16 cellular contexts compared by ENCODE assay signal in genomic region chr1:93502561-93502960, GRCh38. TPM values are rescaled to one million over a fixed set of nuclear protein-coding genes. Genes with fewer than 3 reads are reported as not detected.
DNase-seq lines count a peak whose midpoint lies in the region; ATAC-seq and TF ChIP-seq lines count a peak whose summit lies in the region.
"Had no signal": no experiment of that assay in that cellular context is flagged by ENCODE, and none has a peak within 500 bp of the region (broad histone marks: within the 10 kb centered on the region; RNA-seq: fewer than 3 reads in every experiment).

No MANE protein-coding gene starts in this region.

- H3K36me3 Mint-ChIP-seq in mesothelial cell of epicardium: peaks cover 17% of the 10 kb centered on the region
- H3K36me3 Mint-ChIP-seq: CD8-positive, alpha-beta memory T cell had no signal

- peak overlapping the region; percentile 30 for H3K27ac Mint-ChIP-seq in mesothelial cell of epicardium
- H3K27ac Mint-ChIP-seq: CD8-positive, alpha-beta memory T cell had no signal

- H3K27me3 ChIP-seq in GM23248 (replicated peaks; ENCODE audit: insufficient read depth) (no peaks in the 10 kb centered on the region), PC-3 (ENCODE audit: low read length) (no peaks in the 10 kb centered on the region), tibial nerve (no peaks in the 10 kb centered on the region)
- H3K27me3 ChIP-seq: SJSA1 had no signal

- intact Hi-C loops in PC-3 (cut with micrococcal nuclease): loop anchor here (10.0 kb wide), 2 partner anchors 52 to 58 kb away; partner anchors contain the start of gene FNBP1L
- intact Hi-C loops in cardiac septum (cut with DNase I): no loop called here

- peaks cover 29% of the 10 kb centered on the region for H3K4me1 Mint-ChIP-seq in mesothelial cell of epicardium
- H3K4me1 Mint-ChIP-seq: CD8-positive, alpha-beta memory T cell had no signal

- H4K20me1 ChIP-seq in GM23248 (ENCODE audit: insufficient read depth): no peaks in the 10 kb centered on the region
- 0 out of 2 replicates have a peak, but pooled peaks cover 9% of the 10 kb centered on the region for H4K20me1 ChIP-seq in PC-3 (ENCODE audit: low read length)

- TF ChIP-seq EP300 in tibial nerve (IDR thresholded peaks at IDR 0.05): no peak

- H3K27me3 Mint-ChIP-seq in mesothelial cell of epicardium (ENCODE audit: low read depth): no peaks in the 10 kb centered on the region

- H3K79me2 ChIP-seq in GM23248 (ENCODE audit: insufficient read depth) (peaks cover 2% of the 10 kb centered on the region; the same call in 1 of the 2 replicates), PC-3 (ENCODE audit: low read length) (peaks cover 25% of the 10 kb centered on the region)

- ATAC-seq in PC-3 (no peak), GM18498 (IDR thresholded peaks at IDR 0.05; ENCODE audit: unreplicated experiment) (no peak)

- no peaks in the 10 kb centered on the region for H3K9me2 ChIP-seq in GM23248 (ENCODE audit: insufficient read depth)
- no peaks in the 10 kb centered on the region for H3K9me2 ChIP-seq in PC-3 (replicated peaks; ENCODE audit: low read length)

- BruUV-seq in PC-3 (replicated peaks; lab: Mats Ljungman, UMichigan): no TSS peak

- H3K4me2 ChIP-seq in GM23248 (ENCODE audit: unreplicated experiment) (no peak overlapping the region), PC-3 (ENCODE audit: low read length) (no peak overlapping the region)

- no peak overlapping the region for H3K9ac ChIP-seq in GM23248
- no peak overlapping the region for H3K9ac ChIP-seq in PC-3 (ENCODE audit: low read length)

- H3K4me3 ChIP-seq in GM23248 (no peak overlapping the region), PC-3 (ENCODE audit: low read length) (no peak overlapping the region), choroid plexus epithelial cell (ENCODE audit: low read depth, low read length) (no peak overlapping the region), tibial nerve (no peak overlapping the region)
- H3K4me3 ChIP-seq: SJSA1 had no signal

- H2AFZ ChIP-seq in GM23248 (no peak overlapping the region), PC-3 (ENCODE audit: low read length) (no peak overlapping the region)

- H3K36me3 ChIP-seq in GM23248 (ENCODE audit: low read depth) (no peaks in the 10 kb centered on the region), PC-3 (ENCODE audit: low read depth, low read length) (no peaks in the 10 kb centered on the region), tibial nerve (peaks cover 0 to 13% (median 0%) of the 10 kb centered on the region in 3 donors)
- H3K36me3 ChIP-seq: SJSA1 had no signal

- no peak for TF ChIP-seq POLR2A in tibial nerve (IDR thresholded peaks at IDR 0.05)

- POLR2A ChIA-PET in PC-3 (lab: Charles Lee; ENCODE audit: unreplicated experiment): no interaction called here

- DNase-seq in GM23248 (peak; percentile 2), PC-3 (peak; percentile 15), choroid plexus epithelial cell (ENCODE audit: low read depth) (peak; percentile 35), mesothelial cell of epicardium (ENCODE audit: low spot score in 2 of 2, unreplicated experiment in 2 of 2) (no peak), tibial nerve (ENCODE audit: low spot score in 2 of 2) (no peak), cardiac septum (ENCODE audit: low spot score) (no peak)
- DNase-seq: CD8-positive, alpha-beta memory T cell; EL; KBM-7; NCI-H1092; NCI-H1694 treated with DMSO at 0.1 percent for 48 hours; NCI-H524 treated with DMSO at 0.1 percent for 48 hours had no signal

- in situ Hi-C loops in GM23248 (cut with MboI): no loop called here

- no peak for TF ChIP-seq CTCF in PC-3 (conservative IDR thresholded peaks at IDR 0.05; ENCODE audit: low read depth, low read length)
- TF ChIP-seq CTCF in choroid plexus epithelial cell (conservative IDR thresholded peaks at IDR 0.05; ENCODE audit: low read depth, low read length): no peak
- TF ChIP-seq CTCF in mesothelial cell of epicardium (IDR thresholded peaks at IDR 0.05; ENCODE audit: unreplicated experiment): no peak
- TF ChIP-seq CTCF in tibial nerve (IDR thresholded peaks at IDR 0.05): no peak

- no peaks in the 10 kb centered on the region for H3K9me3 ChIP-seq in GM23248 (ENCODE audit: low read depth)
- H3K9me3 ChIP-seq in PC-3 (ENCODE audit: low read length): no peaks in the 10 kb centered on the region
- H3K9me3 ChIP-seq in tibial nerve: no peaks in the 10 kb centered on the region
- H3K9me3 ChIP-seq: SJSA1 had no signal

- H3K9me3 Mint-ChIP-seq in mesothelial cell of epicardium: peaks cover 4% of the 10 kb centered on the region
- H3K9me3 Mint-ChIP-seq: CD8-positive, alpha-beta memory T cell had no signal

- H3F3A ChIP-seq in GM23248 (ENCODE audit: insufficient read depth) (0 out of 2 replicates have a peak, but pooled peaks cover 6% of the 10 kb centered on the region), PC-3 (ENCODE audit: low read length, unreplicated experiment) (no peaks in the 10 kb centered on the region)

- CTCF ChIA-PET in PC-3 (lab: Charles Lee): no interaction called here

- 92 to 97% methylated on average over 1 of the region's 1 CpG for whole genome bisulfite sequencing in GM23248 (ENCODE audit: low coverage in 1 of 2, low lambda C conversion rate in 2 of 2, missing lambda C conversion rate in 2 of 2), 2 experiments
- WGBS in tibial nerve, 2 donors: 76 to 78% methylated on average over 1 of the region's 1 CpG

- H3K4me1 ChIP-seq in GM23248 (ENCODE audit: insufficient read depth) (no peaks in the 10 kb centered on the region), PC-3 (ENCODE audit: insufficient read depth, low read length) (peaks cover 6% of the 10 kb centered on the region), tibial nerve (peaks cover 0 to 8% (median 0%) of the 10 kb centered on the region in 4 donors)
- H3K4me1 ChIP-seq: SJSA1 had no signal

- H3K27ac ChIP-seq in GM23248 (no peak overlapping the region), PC-3 (ENCODE audit: low read length) (no peak overlapping the region), tibial nerve (no peak overlapping the region)
- H3K27ac ChIP-seq: HL-60, RWPE1, SJSA1 had no signal

- no peak overlapping the region for H3K4me3 Mint-ChIP-seq in mesothelial cell of epicardium
- H3K4me3 Mint-ChIP-seq: CD8-positive, alpha-beta memory T cell had no signal

RNA-seq across cellular contexts. Expression of gene FNBP1L, which starts 54.6 kb away (rescaled TPM):
- 22.4 and 22.6 TPM in 2 replicates for total RNA-seq in GM23248 (2014; rRNA removed; shearing (Covaris generic))
- 16.9 and 19.1 TPM in 2 replicates for polyA plus RNA-seq in GM23248 (2016; fragmentation: Nextera tagmentation; extraction: Ambion mirVana)
- total RNA-seq in PC-3 (2014; rRNA removed): 27.6 and 28.3 TPM in 2 replicates
- total RNA-seq in mesothelial cell of epicardium: 71.5 to 74.5 TPM (median 73.7 TPM) in 3 replicates
- 10 to 100 TPM; 18.3 to 23.2 (median 20.5) TPM for total RNA-seq in tibial nerve
- 13.5 TPM for total RNA-seq in cardiac septum

Comparison
In these comparisons a context has a peak if more than half of its experiments do, and no peak if none do; other contexts are left out.
1. DNase-seq: peak in GM23248 (single experiment), PC-3 (single experiment) and choroid plexus epithelial cell (single experiment); none in mesothelial cell of epicardium (0 of 2), tibial nerve (0 of 2) and cardiac septum (single experiment).